Comparison of ENCODE assay signal across 17 cellular contexts in genomic region chr12:78157199-78157598, GRCh38.
"Had no signal": no experiment of that assay in that cellular context is flagged by ENCODE, and none has a peak within 500 bp of the region (broad histone marks: within the 10 kb centered on the region; RNA-seq: fewer than 3 reads in every experiment).

No MANE protein-coding gene starts in this region.

- H3K4me3 ChIP-seq: dorsolateral prefrontal cortex, esophagus squamous epithelium, gastroesophageal sphincter, right atrium auricular region, tibial artery had no signal

- H3K4me1 ChIP-seq: esophagus squamous epithelium, gastroesophageal sphincter, right atrium auricular region, tibial artery had no signal

- H3K4me1 Mint-ChIP-seq: activated CD4-positive, alpha-beta memory T cell treated with anti-CD3 and anti-CD28 coated beads, Interleukin-2, amount 10 ng/mL, durations not matched to agents 7 days and 5 days; activated CD4-positive, alpha-beta T cell treated with anti-CD3 and anti-CD28 coated beads for 36 hours; activated naive CD8-positive, alpha-beta T cell treated with anti-CD3 and anti-CD28 coated beads, Interleukin-2, amount 10 ng/mL, durations not matched to agents 7 days and 5 days; naive B cell; stimulated activated effector memory CD8-positive, alpha-beta T cell treated with anti-CD3 and anti-CD28 coated beads, Interleukin-12 subunit alpha, Interleukin-12 subunit beta, amount 100 ng/mL, for 72 hours had no signal

- H3K27me3 ChIP-seq: dorsolateral prefrontal cortex, esophagus squamous epithelium, gastroesophageal sphincter, right atrium auricular region, tibial artery had no signal

- H3K27ac Mint-ChIP-seq: activated CD4-positive, alpha-beta memory T cell treated with anti-CD3 and anti-CD28 coated beads, Interleukin-2, amount 10 ng/mL, durations not matched to agents 7 days and 5 days; activated CD4-positive, alpha-beta T cell treated with anti-CD3 and anti-CD28 coated beads for 36 hours; activated naive CD8-positive, alpha-beta T cell treated with anti-CD3 and anti-CD28 coated beads, Interleukin-2, amount 10 ng/mL, durations not matched to agents 7 days and 5 days; naive B cell; stimulated activated effector memory CD8-positive, alpha-beta T cell treated with anti-CD3 and anti-CD28 coated beads, Interleukin-12 subunit alpha, Interleukin-12 subunit beta, amount 100 ng/mL, for 72 hours had no signal

- H3K4me3 Mint-ChIP-seq: activated CD4-positive, alpha-beta memory T cell treated with anti-CD3 and anti-CD28 coated beads, Interleukin-2, amount 10 ng/mL, durations not matched to agents 7 days and 5 days; activated CD4-positive, alpha-beta T cell treated with anti-CD3 and anti-CD28 coated beads for 36 hours; activated naive CD8-positive, alpha-beta T cell treated with anti-CD3 and anti-CD28 coated beads, Interleukin-2, amount 10 ng/mL, durations not matched to agents 7 days and 5 days; naive B cell; stimulated activated effector memory CD8-positive, alpha-beta T cell treated with anti-CD3 and anti-CD28 coated beads, Interleukin-12 subunit alpha, Interleukin-12 subunit beta, amount 100 ng/mL, for 72 hours had no signal

- DNase-seq: activated CD4-positive, alpha-beta memory T cell treated with anti-CD3 and anti-CD28 coated beads, Interleukin-2, amount 10 ng/mL, durations not matched to agents 7 days and 5 days; activated CD4-positive, alpha-beta T cell treated with anti-CD3 and anti-CD28 coated beads for 36 hours; activated gamma-delta T cell treated with Interleukin-2 at 50 U/mL for 16 hours; activated naive CD8-positive, alpha-beta T cell treated with anti-CD3 and anti-CD28 coated beads, Interleukin-2, amount 10 ng/mL, durations not matched to agents 7 days and 5 days; activated T-cell treated with anti-CD3 and anti-CD28 coated beads, Interleukin-2, amount 50 U/mL, for 48 hours; anterior cingulate cortex; dorsolateral prefrontal cortex; esophagus squamous epithelium; kidney glomerular epithelial cell; midbrain; naive B cell; T-helper 9 cell; tibial artery had no signal

- H3K36me3 ChIP-seq: esophagus squamous epithelium, gastroesophageal sphincter, neutrophil, right atrium auricular region, tibial artery had no signal

- H3K36me3 Mint-ChIP-seq: activated naive CD8-positive, alpha-beta T cell treated with anti-CD3 and anti-CD28 coated beads, Interleukin-2, amount 10 ng/mL, durations not matched to agents 7 days and 5 days; naive B cell; stimulated activated effector memory CD8-positive, alpha-beta T cell treated with anti-CD3 and anti-CD28 coated beads, Interleukin-12 subunit alpha, Interleukin-12 subunit beta, amount 100 ng/mL, for 72 hours had no signal

- H3K9me3 Mint-ChIP-seq: activated CD4-positive, alpha-beta memory T cell treated with anti-CD3 and anti-CD28 coated beads, Interleukin-2, amount 10 ng/mL, durations not matched to agents 7 days and 5 days; activated naive CD8-positive, alpha-beta T cell treated with anti-CD3 and anti-CD28 coated beads, Interleukin-2, amount 10 ng/mL, durations not matched to agents 7 days and 5 days had no signal

- H3K27me3 Mint-ChIP-seq: activated CD4-positive, alpha-beta memory T cell treated with anti-CD3 and anti-CD28 coated beads, Interleukin-2, amount 10 ng/mL, durations not matched to agents 7 days and 5 days; activated CD4-positive, alpha-beta T cell treated with anti-CD3 and anti-CD28 coated beads for 36 hours; activated naive CD8-positive, alpha-beta T cell treated with anti-CD3 and anti-CD28 coated beads, Interleukin-2, amount 10 ng/mL, durations not matched to agents 7 days and 5 days had no signal

- H3K27ac ChIP-seq: dorsolateral prefrontal cortex, esophagus squamous epithelium, gastroesophageal sphincter, neutrophil, right atrium auricular region, tibial artery had no signal

- ATAC-seq: activated CD4-positive, alpha-beta T cell treated with anti-CD3 and anti-CD28 coated beads for 36 hours; gastroesophageal sphincter; stimulated activated effector memory CD8-positive, alpha-beta T cell treated with anti-CD3 and anti-CD28 coated beads, Interleukin-12 subunit alpha, Interleukin-12 subunit beta, amount 100 ng/mL, for 72 hours had no signal

- H3K9me3 ChIP-seq: esophagus squamous epithelium, gastroesophageal sphincter, neutrophil, right atrium auricular region, tibial artery had no signal
